In the genomic region with DNA sequence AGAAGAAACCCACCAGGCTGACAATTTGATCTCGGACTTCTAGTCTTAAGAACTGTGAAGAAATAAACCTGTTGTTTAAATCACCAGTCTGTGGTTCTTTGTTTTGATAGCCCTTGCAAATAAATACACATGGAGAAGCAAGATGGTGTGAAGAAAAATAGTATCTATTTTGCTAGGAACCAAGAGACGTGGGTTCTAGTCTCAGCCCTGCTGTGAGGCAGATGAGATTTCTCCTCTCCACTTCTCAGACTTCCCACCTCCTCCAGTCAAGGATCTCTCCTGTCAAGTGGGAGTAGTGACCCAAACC, we compare ENCODE assay signal across 9 cellular contexts.
"Had no signal": no experiment of that assay in that cellular context is flagged by ENCODE, and none has a peak within 500 bp of the region (broad histone marks: within the 10 kb centered on the region; RNA-seq: fewer than 3 reads in every experiment).

No MANE protein-coding gene starts in this region.

- H3K4me1 ChIP-seq: HAP-1 had no signal

- H3K9ac ChIP-seq: GM23248 had no signal

- FAIRE-seq: HepG2 had no signal

- ATAC-seq: HCT116, HepG2 had no signal

- H3K27ac ChIP-seq: GM23248, HL-60 had no signal

- H3K4me3 Mint-ChIP-seq: HFFc6, IgD-negative memory B cell had no signal

- H3K27ac Mint-ChIP-seq: HFFc6, IgD-negative memory B cell had no signal

- H2AFZ ChIP-seq: GM23248 had no signal

- H3K36me3 ChIP-seq: HAP-1 had no signal

- H3K4me3 ChIP-seq: GM23248, HAP-1 had no signal

- DNase-seq: GM23248, H7, HFFc6, KG1 had no signal

- H3K9me3 ChIP-seq: HAP-1 had no signal

- H3K27me3 Mint-ChIP-seq: IgD-negative memory B cell had no signal
